ENCODE assay signal across 8 cellular contexts in the genomic region with DNA sequence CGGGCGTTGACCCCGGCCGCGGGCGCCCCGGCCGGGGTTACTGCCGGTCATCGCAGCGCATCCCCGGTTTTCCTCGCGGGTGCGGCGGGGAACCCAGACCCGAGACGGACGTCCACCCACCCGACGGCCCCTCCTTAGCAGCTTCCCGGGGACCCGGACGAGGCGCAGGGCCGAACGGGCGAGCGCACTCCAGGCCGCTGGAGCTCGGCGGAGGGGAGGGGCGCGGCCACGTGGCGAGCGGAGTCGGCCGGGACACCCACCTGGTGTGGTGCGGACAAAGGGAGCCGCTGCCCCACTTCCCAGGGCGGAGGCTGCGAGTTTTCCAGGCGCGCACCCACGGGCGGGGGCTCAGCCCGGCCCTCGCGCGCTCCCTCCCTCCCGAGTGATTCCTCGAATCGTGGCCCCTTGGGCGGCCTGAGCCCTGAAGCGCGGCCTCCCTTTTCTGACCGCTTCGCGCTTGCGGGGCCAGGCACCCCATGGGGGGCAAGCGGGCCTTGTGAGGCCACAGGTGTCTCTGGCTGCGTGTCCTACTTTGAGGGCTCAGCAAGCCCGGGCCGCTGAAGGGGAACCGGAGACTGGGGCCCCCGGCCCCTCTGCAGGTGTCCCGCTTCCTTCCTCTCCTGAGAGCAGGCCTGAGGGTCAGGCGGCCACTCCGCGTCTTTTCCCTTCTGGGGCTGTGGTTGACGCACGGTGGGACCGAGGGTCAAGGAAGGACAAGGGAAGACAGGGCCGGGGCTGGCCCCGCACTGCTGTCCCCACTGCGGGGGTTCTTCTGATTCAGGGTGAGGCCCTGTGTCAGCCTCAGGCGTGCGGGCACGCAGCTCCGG. TPM values are rescaled to one million over a fixed set of nuclear protein-coding genes. Genes with fewer than 3 reads are reported as not detected.
A peak's percentile ranks its signal among the peaks of the same experiment; 100 is the strongest.
DNase-seq lines count a peak whose midpoint lies in the region; ATAC-seq and TF ChIP-seq lines count a peak whose summit lies in the region.

No MANE protein-coding gene starts in this region.

- H3K27me3 ChIP-seq in OCI-LY3 (ENCODE audit: low read depth, low read length): no peaks in the 10 kb centered on the region

- peak overlapping the region; percentile 99 for H3K4me2 ChIP-seq in OCI-LY3 (ENCODE audit: low read length)

- H3K9me3 ChIP-seq in OCI-LY3 (ENCODE audit: insufficient read depth, low read length) (no peaks in the 10 kb centered on the region), mucosa of descending colon (no peaks in the 10 kb centered on the region)

- H2AFZ ChIP-seq in OCI-LY3 (ENCODE audit: low read depth, low read length): no peak overlapping the region

- ATAC-seq in HG02610 (IDR thresholded peaks at IDR 0.05; ENCODE audit: unreplicated experiment) (peak; percentile 13), mucosa of descending colon (peak; percentile 8), HG03457 (IDR thresholded peaks at IDR 0.05; ENCODE audit: unreplicated experiment) (no peak)

- H3K4me3 ChIP-seq in OCI-LY3 (ENCODE audit: low read length): peak overlapping the region; percentile 92
- H3K4me3 ChIP-seq in mucosa of descending colon: peak overlapping the region; percentile 27

- H3K9ac ChIP-seq in OCI-LY3 (ENCODE audit: low read length): peak overlapping the region; percentile 99

- intact Hi-C loops in mucosa of descending colon (cut with DNase I, micrococcal nuclease): no loop called here

- peaks cover 30% of the 10 kb centered on the region for H3K4me1 ChIP-seq in OCI-LY3 (ENCODE audit: low read length)
- H3K4me1 ChIP-seq in mucosa of descending colon (ENCODE audit: low read depth): peaks cover 39% of the 10 kb centered on the region

- H3K27ac ChIP-seq in OCI-LY3 (ENCODE audit: low read length) (peak overlapping the region; percentile 90), cingulate gyrus (ENCODE audit: low read depth, low read length) (peak overlapping the region; percentile 87)

- DNase-seq in NCI-H1417 (lab: John Stamatoyannopoulos, UW) (peak in 2 of 3 experiments; percentile 83 to 87), NCI-H1417 treated with DMSO at 0.1 percent for 48 hours (lab: John Stamatoyannopoulos, UW) (no peak), mucosa of descending colon (peak in 2 of 3 donors; percentile 36 to 76)
- DNase-seq in stimulated activated CD4-positive, alpha-beta T cell treated with anti-CD3 and anti-CD28 coated beads, Interleukin-2, amount 100 ng/mL, for 24 hours: no peak

- H3K36me3 ChIP-seq in OCI-LY3 (replicated peaks; ENCODE audit: low read depth, low read length) (peaks cover 30% of the 10 kb centered on the region), mucosa of descending colon (ENCODE audit: low read depth) (no peaks in the 10 kb centered on the region)

- peaks cover 21% of the 10 kb centered on the region for H4K20me1 ChIP-seq in OCI-LY3 (ENCODE audit: insufficient read depth, low read length)

- TF ChIP-seq CTCF in OCI-LY3 (IDR thresholded peaks at IDR 0.05; ENCODE audit: low read depth, low read length) (no peak), mucosa of descending colon (IDR thresholded peaks at IDR 0.05) (no peak)

- H3K79me2 ChIP-seq in OCI-LY3 (ENCODE audit: low read length): peaks cover 54% of the 10 kb centered on the region

RNA-seq across cellular contexts. Expression of a gene that starts 1.1 kb away (rescaled TPM):
- total RNA-seq in mucosa of descending colon: 100 to 1,000 TPM in 2 of 3 donors, 10 to 100 TPM in 1; 87.2 to 115 (median 102) TPM

RNA-seq across cellular contexts. Expression of a gene that starts 33.5 kb away (rescaled TPM):
- 100 to 1,000 TPM in 2 of 3 donors, 10 to 100 TPM in 1; 99.8 to 143 (median 138) TPM for total RNA-seq in mucosa of descending colon

RNA-seq across cellular contexts. Expression of a gene that starts 47.5 kb away (rescaled TPM):
- 10 to 100 TPM; 73.6 to 81.6 (median 80.4) TPM for total RNA-seq in mucosa of descending colon

RNA-seq across cellular contexts. Expression of a gene that starts 47.5 kb away (rescaled TPM):
- total RNA-seq in mucosa of descending colon: 10 to 100 TPM; 30.7 to 37.9 (median 30.9) TPM

Comparison
In these comparisons a context has a peak if more than half of its experiments do, and no peak if none do; other contexts are left out.
1. DNase-seq: peak in NCI-H1417 (2 of 3) and mucosa of descending colon (2 of 3); none in NCI-H1417 treated with DMSO at 0.1 percent for 48 hours (single experiment) and stimulated activated CD4-positive, alpha-beta T cell treated with anti-CD3 and anti-CD28 coated beads, Interleukin-2, amount 100 ng/mL, for 24 hours (0 of 2).